Comparison of ENCODE assay signal across 8 cellular contexts in the genomic region with DNA sequence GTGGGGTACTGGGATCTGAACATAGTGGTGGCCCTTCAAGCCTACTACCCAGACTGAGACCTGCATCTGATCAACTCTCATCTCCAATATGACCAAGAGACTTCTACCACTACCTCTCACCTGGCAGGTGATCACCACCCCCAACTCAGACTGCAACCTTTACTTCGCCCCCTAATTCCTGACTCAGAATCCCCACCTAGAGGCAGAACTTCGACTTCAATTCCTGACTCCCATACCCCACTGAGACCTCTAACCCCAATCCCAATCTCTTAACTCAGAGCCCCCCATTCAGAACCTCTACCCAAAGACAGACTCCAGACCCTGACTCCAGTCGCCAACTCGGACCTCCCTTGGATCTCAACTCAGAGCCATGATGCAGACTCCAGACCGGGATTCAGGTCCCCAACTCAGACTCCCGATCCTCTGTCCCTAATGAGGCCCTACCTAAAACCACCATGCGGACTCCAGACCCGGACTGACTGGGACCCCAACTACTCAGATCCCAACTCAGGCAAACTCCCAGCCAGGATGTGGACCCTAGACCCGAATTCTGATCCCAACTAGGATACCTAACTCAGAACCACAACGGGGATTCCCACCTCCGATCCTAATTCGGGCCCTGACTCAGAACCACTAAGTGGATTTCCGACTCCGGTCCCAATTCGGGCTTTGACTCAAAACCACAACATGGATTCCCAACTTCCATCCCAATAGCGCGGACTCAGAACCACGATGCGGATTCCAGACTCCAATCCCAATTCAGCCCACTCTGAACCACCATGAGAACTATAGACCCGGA. TPM values are rescaled to one million over a fixed set of nuclear protein-coding genes. Genes with fewer than 3 reads are reported as not detected.
DNase-seq lines count a peak whose midpoint lies in the region; ATAC-seq, FAIRE-seq and TF ChIP-seq lines count a peak whose summit lies in the region.

No MANE protein-coding gene starts in this region.

- H3K36me3 ChIP-seq in SK-N-MC (ENCODE audit: insufficient read depth, low read length) = peaks cover 5% of the 10 kb centered on the region; the same call in 1 of the 2 replicates
- H3K36me3 ChIP-seq in psoas muscle (ENCODE audit: insufficient read depth in 1 of 2, low read depth in 1 of 2) = no peaks in the 10 kb centered on the region

- no peaks in the 10 kb centered on the region for H3K27me3 ChIP-seq in psoas muscle (ENCODE audit: insufficient read depth in 3 of 3, low read length in 2 of 3)

- WGBS in psoas muscle, 3 donors = 49 to 57% (median 49%) methylated on average over 20 of the region's 20 CpGs

- H3K4me3 ChIP-seq in GM08714 (ENCODE audit: low read length) = peak overlapping the region; percentile 51
- H3K4me3 ChIP-seq in SK-N-MC = peak overlapping the region; percentile 77
- peak overlapping the region; percentile 84 to 89 for H3K4me3 ChIP-seq in foreskin fibroblast (ENCODE audit: low read depth in 1 of 2, low read length in 2 of 2)
- peak overlapping the region; percentile 72 for H3K4me3 ChIP-seq in psoas muscle

- peaks cover 17% of the 10 kb centered on the region for H3K4me1 ChIP-seq in psoas muscle

- H3K9me3 ChIP-seq in SK-N-MC (ENCODE audit: low read depth, low read length) (no peaks in the 10 kb centered on the region), psoas muscle (no peaks in the 10 kb centered on the region)

- TF ChIP-seq CTCF in foreskin fibroblast (IDR thresholded peaks at IDR 0.05; ENCODE audit: low read depth, low read length) = no peak
- no peak for TF ChIP-seq CTCF in psoas muscle (IDR thresholded peaks at IDR 0.05)

- DNase-seq in SK-N-MC (ENCODE audit: low read depth, low spot score) = no peak
- no peak for DNase-seq in foreskin fibroblast
- DNase-seq in psoas muscle = peak in 1 of 2 donors; percentile 44
- no peak for DNase-seq in H54 (ENCODE audit: insufficient read length, low spot score)
- DNase-seq in NOMO-1 treated with dmso at 0.1 percent for 144 hours (lab: John Stamatoyannopoulos, UW; ENCODE audit: unreplicated experiment) = no peak

- no peak overlapping the region for H3K27ac ChIP-seq in SK-N-MC
- H3K27ac ChIP-seq in psoas muscle = peak overlapping the region; percentile 94

- no peak for FAIRE-seq in H54 (lab: Jason Lieb, UNC)

- ATAC-seq in psoas muscle (no peak), HG03139 (IDR thresholded peaks at IDR 0.05; ENCODE audit: unreplicated experiment) (no peak), GM21723 (IDR thresholded peaks at IDR 0.05; ENCODE audit: unreplicated experiment) (no peak)

- intact Hi-C loops in psoas muscle (cut with DNase I) = loop anchor here in 1 of 2 donors (10.0 kb wide), 1 partner anchor 186 kb away; a partner anchor contains a TSS

- TF ChIP-seq POLR2A in H54 (IDR thresholded peaks at IDR 0.05; ENCODE audit: low read depth, low read length) = no peak

- H3K9ac ChIP-seq in SK-N-MC (ENCODE audit: insufficient read length) = peak overlapping the region; percentile 79

RNA-seq across cellular contexts. Expression of a gene that starts 1.2 kb away (rescaled TPM):
- under 1 TPM; 0.30 to 0.56 (median 0.42) TPM for total RNA-seq in psoas muscle
- polyA plus RNA-seq in psoas muscle = under 1 TPM; 0.01 to 0.16 (median 0.03) TPM
